24 cellular contexts compared by ENCODE assay signal in the genomic region with DNA sequence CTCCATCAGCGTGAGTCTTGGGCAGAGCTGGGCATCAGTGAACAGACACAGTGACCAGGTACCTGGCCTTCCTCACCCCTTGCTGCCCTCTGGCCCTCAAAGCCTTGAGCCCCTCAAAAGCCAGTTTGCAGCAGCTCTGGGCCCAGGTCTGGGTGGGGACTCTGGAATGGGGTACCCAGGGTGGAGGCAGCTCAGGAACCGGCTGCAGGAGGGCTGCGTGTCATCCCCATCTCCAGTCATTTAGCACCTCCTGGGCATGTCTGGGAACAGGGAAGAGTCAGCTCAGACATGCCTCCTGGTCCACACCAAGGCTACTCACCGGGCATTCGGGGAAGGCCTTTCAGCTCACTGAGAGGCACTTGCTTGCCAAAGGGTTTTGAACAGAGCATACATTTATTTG.
"Had no signal": no experiment of that assay in that cellular context is flagged by ENCODE, and none has a peak within 500 bp of the region (broad histone marks: within the 10 kb centered on the region; RNA-seq: fewer than 3 reads in every experiment).

No MANE protein-coding gene starts in this region.

- H3K36me3 Mint-ChIP-seq: activated naive CD8-positive, alpha-beta T cell; brain had no signal

- ATAC-seq: activated T-helper 17 cell treated with anti-CD3 and anti-CD28 coated beads, Interleukin-2, amount 50 U/mL, for 72 hours; T-helper 17 cell; WTC11 had no signal

- DNase-seq: activated CD4-positive, alpha-beta T cell treated with anti-CD3 and anti-CD28 coated beads, Interleukin-2, amount 10 ng/mL, durations not matched to agents 24 days and 14 days; activated CD4-positive, alpha-beta T cell treated with anti-CD3 and anti-CD28 coated beads, Interleukin-2, amount 50 U/mL, for 48 hours; activated CD4-positive, CD25-positive, alpha-beta regulatory T cell treated with anti-CD3 and anti-CD28 coated beads, Interleukin-2, amount 50 U/mL, for 72 hours; activated gamma-delta T cell; activated naive CD4-positive, alpha-beta T cell treated with anti-CD3 and anti-CD28 coated beads for 36 hours; activated T-cell treated with anti-CD3 and anti-CD28 coated beads for 4 hours; activated T-cell treated with anti-CD3 and anti-CD28 coated beads, Interleukin-2, amount 50 U/mL, for 48 hours; amygdala; MG63; MV-4-11; NCI-H1092 treated with DMSO at 0.1 percent for 48 hours; NCI-H1417 treated with DMSO at 0.1 percent for 48 hours; NCI-H1694; NCI-H2029; NCI-H2107; NCI-H226; NCI-H526; SIG-M5; T-helper 17 cell; T-helper 9 cell had no signal

- H3K27me3 Mint-ChIP-seq: activated CD4-positive, alpha-beta T cell treated with anti-CD3 and anti-CD28 coated beads, Interleukin-2, amount 10 ng/mL, durations not matched to agents 24 days and 14 days; activated naive CD8-positive, alpha-beta T cell; activated T-helper 17 cell treated with anti-CD3 and anti-CD28 coated beads, Interleukin-2, amount 50 U/mL, for 72 hours; T-helper 17 cell had no signal

- H3K4me3 Mint-ChIP-seq: activated CD4-positive, alpha-beta T cell treated with anti-CD3 and anti-CD28 coated beads, Interleukin-2, amount 10 ng/mL, durations not matched to agents 24 days and 14 days; activated naive CD4-positive, alpha-beta T cell treated with anti-CD3 and anti-CD28 coated beads for 36 hours; activated naive CD8-positive, alpha-beta T cell; activated T-helper 17 cell treated with anti-CD3 and anti-CD28 coated beads, Interleukin-2, amount 50 U/mL, for 72 hours; brain; T-helper 17 cell; WTC11 had no signal

- H3K4me1 Mint-ChIP-seq: activated CD4-positive, alpha-beta T cell treated with anti-CD3 and anti-CD28 coated beads, Interleukin-2, amount 10 ng/mL, durations not matched to agents 24 days and 14 days; activated T-helper 17 cell treated with anti-CD3 and anti-CD28 coated beads, Interleukin-2, amount 50 U/mL, for 72 hours; brain; T-helper 17 cell had no signal

- H3K27ac Mint-ChIP-seq: activated CD4-positive, alpha-beta T cell treated with anti-CD3 and anti-CD28 coated beads, Interleukin-2, amount 10 ng/mL, durations not matched to agents 24 days and 14 days; activated naive CD4-positive, alpha-beta T cell treated with anti-CD3 and anti-CD28 coated beads for 36 hours; activated naive CD8-positive, alpha-beta T cell; activated T-helper 17 cell treated with anti-CD3 and anti-CD28 coated beads, Interleukin-2, amount 50 U/mL, for 72 hours; brain; T-helper 17 cell; WTC11 had no signal

- H3K9me3 Mint-ChIP-seq: activated CD4-positive, alpha-beta T cell treated with anti-CD3 and anti-CD28 coated beads, Interleukin-2, amount 10 ng/mL, durations not matched to agents 24 days and 14 days; activated naive CD4-positive, alpha-beta T cell treated with anti-CD3 and anti-CD28 coated beads for 36 hours; activated T-helper 17 cell treated with anti-CD3 and anti-CD28 coated beads, Interleukin-2, amount 50 U/mL, for 72 hours had no signal
